Comparison of ENCODE assay signal across 1 cellular context in genomic region chr3:133662256-133662773, GRCh38.
A peak's percentile ranks its signal among the peaks of the same experiment; 100 is the strongest.
TF ChIP-seq lines count a peak whose summit lies in the region.

No MANE protein-coding gene starts in this region.

TF ChIP-seq in HepG2, 621 proteins besides CTCF, POLR2A, EP300 and RAD21 (continued from another document and continues in another):
- TF ChIP-seq, protein P1, sequence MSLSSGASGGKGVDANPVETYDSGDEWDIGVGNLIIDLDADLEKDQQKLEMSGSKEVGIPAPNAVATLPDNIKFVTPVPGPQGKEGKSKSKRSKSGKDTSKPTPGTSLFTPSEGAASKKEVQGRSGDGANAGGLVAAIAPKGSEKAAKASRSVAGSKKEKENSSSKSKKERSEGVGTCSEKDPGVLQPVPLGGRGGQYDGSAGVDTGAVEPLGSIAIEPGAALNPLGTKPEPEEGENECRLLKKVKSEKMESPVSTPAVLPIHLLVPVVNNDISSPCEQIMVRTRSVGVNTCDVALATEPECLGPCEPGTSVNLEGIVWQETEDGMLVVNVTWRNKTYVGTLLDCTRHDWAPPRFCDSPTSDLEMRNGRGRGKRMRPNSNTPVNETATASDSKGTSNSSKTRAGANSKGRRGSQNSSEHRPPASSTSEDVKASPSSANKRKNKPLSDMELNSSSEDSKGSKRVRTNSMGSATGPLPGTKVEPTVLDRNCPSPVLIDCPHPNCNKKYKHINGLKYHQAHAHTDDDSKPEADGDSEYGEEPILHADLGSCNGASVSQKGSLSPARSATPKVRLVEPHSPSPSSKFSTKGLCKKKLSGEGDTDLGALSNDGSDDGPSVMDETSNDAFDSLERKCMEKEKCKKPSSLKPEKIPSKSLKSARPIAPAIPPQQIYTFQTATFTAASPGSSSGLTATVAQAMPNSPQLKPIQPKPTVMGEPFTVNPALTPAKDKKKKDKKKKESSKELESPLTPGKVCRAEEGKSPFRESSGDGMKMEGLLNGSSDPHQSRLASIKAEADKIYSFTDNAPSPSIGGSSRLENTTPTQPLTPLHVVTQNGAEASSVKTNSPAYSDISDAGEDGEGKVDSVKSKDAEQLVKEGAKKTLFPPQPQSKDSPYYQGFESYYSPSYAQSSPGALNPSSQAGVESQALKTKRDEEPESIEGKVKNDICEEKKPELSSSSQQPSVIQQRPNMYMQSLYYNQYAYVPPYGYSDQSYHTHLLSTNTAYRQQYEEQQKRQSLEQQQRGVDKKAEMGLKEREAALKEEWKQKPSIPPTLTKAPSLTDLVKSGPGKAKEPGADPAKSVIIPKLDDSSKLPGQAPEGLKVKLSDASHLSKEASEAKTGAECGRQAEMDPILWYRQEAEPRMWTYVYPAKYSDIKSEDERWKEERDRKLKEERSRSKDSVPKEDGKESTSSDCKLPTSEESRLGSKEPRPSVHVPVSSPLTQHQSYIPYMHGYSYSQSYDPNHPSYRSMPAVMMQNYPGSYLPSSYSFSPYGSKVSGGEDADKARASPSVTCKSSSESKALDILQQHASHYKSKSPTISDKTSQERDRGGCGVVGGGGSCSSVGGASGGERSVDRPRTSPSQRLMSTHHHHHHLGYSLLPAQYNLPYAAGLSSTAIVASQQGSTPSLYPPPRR (CRISPR knock-in tag; IDR thresholded peaks at IDR 0.05; ENCODE audit: borderline replicate concordance) = no peak
- no peak for TF ChIP-seq HNRNPK (IDR thresholded peaks at IDR 0.05; ENCODE audit: low read depth, low read length, poor library complexity, severe bottlenecking)
- no peak for TF ChIP-seq ZC3H13 (CRISPR knock-in tag; IDR thresholded peaks at IDR 0.05)
- TF ChIP-seq GMEB1 (CRISPR knock-in tag; IDR thresholded peaks at IDR 0.05; ENCODE audit: borderline replicate concordance) = no peak
- no peak for TF ChIP-seq ZNF383 (CRISPR knock-in tag; IDR thresholded peaks at IDR 0.05; ENCODE audit: borderline replicate concordance)
- 0 out of 2 replicates have a peak, but pooled peaks have one; percentile 60 for TF ChIP-seq GFI1 (CRISPR knock-in tag; IDR thresholded peaks at IDR 0.05; ENCODE audit: borderline replicate concordance)
- no peak for TF ChIP-seq ZNF766 (CRISPR knock-in tag; IDR thresholded peaks at IDR 0.05; ENCODE audit: borderline replicate concordance)
- TF ChIP-seq FOXA3 (CRISPR knock-in tag; IDR thresholded peaks at IDR 0.05) = no peak; the same call in 1 of the 2 replicates
- TF ChIP-seq FOXP4 (CRISPR knock-in tag; IDR thresholded peaks at IDR 0.05) = no peak
- 0 out of 2 replicates have a peak, but pooled peaks have one; percentile 6 for TF ChIP-seq NCOA2 (CRISPR knock-in tag; IDR thresholded peaks at IDR 0.05)
- TF ChIP-seq ZNF124 (CRISPR knock-in tag; IDR thresholded peaks at IDR 0.05) = no peak
- TF ChIP-seq HMG20A (CRISPR knock-in tag; IDR thresholded peaks at IDR 0.05; ENCODE audit: borderline replicate concordance) = peak; percentile 17; the same call in 1 of the 2 replicates
- no peak for TF ChIP-seq RERE (CRISPR knock-in tag; IDR thresholded peaks at IDR 0.05; ENCODE audit: low read depth)
- TF ChIP-seq ZFAT (CRISPR knock-in tag; conservative IDR thresholded peaks at IDR 0.05) = no peak
- TF ChIP-seq, protein P2, sequence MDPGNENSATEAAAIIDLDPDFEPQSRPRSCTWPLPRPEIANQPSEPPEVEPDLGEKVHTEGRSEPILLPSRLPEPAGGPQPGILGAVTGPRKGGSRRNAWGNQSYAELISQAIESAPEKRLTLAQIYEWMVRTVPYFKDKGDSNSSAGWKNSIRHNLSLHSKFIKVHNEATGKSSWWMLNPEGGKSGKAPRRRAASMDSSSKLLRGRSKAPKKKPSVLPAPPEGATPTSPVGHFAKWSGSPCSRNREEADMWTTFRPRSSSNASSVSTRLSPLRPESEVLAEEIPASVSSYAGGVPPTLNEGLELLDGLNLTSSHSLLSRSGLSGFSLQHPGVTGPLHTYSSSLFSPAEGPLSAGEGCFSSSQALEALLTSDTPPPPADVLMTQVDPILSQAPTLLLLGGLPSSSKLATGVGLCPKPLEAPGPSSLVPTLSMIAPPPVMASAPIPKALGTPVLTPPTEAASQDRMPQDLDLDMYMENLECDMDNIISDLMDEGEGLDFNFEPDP (CRISPR knock-in tag; conservative IDR thresholded peaks at IDR 0.05) = no peak
- TF ChIP-seq AKAP8 (CRISPR knock-in tag; IDR thresholded peaks at IDR 0.05) = no peak
- no peak for TF ChIP-seq ZNF780A (CRISPR knock-in tag; IDR thresholded peaks at IDR 0.05)
- TF ChIP-seq, protein P3, sequence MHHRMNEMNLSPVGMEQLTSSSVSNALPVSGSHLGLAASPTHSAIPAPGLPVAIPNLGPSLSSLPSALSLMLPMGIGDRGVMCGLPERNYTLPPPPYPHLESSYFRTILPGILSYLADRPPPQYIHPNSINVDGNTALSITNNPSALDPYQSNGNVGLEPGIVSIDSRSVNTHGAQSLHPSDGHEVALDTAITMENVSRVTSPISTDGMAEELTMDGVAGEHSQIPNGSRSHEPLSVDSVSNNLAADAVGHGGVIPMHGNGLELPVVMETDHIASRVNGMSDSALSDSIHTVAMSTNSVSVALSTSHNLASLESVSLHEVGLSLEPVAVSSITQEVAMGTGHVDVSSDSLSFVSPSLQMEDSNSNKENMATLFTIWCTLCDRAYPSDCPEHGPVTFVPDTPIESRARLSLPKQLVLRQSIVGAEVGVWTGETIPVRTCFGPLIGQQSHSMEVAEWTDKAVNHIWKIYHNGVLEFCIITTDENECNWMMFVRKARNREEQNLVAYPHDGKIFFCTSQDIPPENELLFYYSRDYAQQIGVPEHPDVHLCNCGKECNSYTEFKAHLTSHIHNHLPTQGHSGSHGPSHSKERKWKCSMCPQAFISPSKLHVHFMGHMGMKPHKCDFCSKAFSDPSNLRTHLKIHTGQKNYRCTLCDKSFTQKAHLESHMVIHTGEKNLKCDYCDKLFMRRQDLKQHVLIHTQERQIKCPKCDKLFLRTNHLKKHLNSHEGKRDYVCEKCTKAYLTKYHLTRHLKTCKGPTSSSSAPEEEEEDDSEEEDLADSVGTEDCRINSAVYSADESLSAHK (CRISPR knock-in tag; IDR thresholded peaks at IDR 0.05; ENCODE audit: borderline replicate concordance) = no peak
- no peak for TF ChIP-seq ZNF367 (CRISPR knock-in tag; IDR thresholded peaks at IDR 0.05; ENCODE audit: borderline replicate concordance)
- TF ChIP-seq ZBTB40 (IDR thresholded peaks at IDR 0.05) = no peak
- TF ChIP-seq ZBTB40 (CRISPR knock-in tag; IDR thresholded peaks at IDR 0.05) = no peak
- no peak for TF ChIP-seq ZNF660 (CRISPR knock-in tag; IDR thresholded peaks at IDR 0.05; ENCODE audit: borderline replicate concordance, low read depth)
- TF ChIP-seq ZNF30 (CRISPR knock-in tag; IDR thresholded peaks at IDR 0.05) = no peak
